1 cellular context compared by ENCODE assay signal in the genomic region with DNA sequence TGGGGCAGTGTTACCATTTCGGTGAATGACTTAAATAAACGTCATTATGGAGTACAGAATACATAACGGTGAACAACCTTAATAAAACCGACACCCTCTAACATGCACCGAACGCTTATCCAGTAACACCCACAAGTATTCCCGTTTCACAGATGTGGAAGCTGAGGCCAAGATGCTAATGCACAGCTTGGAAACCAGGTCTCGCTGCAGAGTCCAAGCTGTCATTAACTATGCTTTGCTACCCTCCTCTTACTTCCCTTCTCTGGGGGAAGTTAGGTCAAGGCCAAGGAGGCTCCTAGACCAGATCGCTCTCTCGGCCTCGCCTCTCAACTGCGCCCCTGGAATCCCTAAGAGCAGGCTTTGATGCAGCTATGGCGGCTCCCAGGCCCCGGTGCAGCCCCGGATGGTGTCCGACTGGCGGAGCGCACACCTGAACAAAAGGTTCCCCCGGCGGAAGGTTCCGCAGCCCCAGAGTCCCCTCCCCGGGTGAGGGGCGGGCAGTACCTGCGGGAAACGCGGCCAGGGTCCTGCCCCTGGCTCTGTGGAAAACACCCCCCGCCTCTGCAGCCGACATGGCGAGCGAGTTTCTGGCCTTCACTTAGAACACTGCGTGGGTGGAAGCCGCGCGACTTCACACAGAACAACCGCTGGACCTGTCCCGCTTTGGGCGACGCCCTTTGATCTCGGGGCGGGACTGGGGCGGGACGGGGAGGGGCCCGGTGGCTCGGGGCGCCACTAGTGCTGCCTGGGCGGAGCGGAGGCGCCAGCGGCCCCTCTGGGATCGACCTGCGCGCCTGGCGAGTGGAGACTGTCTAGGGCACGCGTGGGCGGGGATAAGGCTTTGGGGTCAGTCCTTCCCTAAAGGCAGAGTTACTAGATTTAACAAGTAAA.
TF ChIP-seq lines count a peak whose summit lies in the region.

A gene with protein sequence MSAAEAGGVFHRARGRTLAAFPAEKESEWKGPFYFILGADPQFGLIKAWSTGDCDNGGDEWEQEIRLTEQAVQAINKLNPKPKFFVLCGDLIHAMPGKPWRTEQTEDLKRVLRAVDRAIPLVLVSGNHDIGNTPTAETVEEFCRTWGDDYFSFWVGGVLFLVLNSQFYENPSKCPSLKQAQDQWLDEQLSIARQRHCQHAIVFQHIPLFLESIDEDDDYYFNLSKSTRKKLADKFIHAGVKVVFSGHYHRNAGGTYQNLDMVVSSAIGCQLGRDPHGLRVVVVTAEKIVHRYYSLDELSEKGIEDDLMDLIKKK (minus strand): TSS at position 685 of the 891 bp plus-strand sequence. CDS start 111 bp downstream, at position 574.

TF ChIP-seq in K562, 482 proteins besides CTCF, POLR2A, EP300 and RAD21 (continued from another document and continues in another):
- TF ChIP-seq, protein P1, sequence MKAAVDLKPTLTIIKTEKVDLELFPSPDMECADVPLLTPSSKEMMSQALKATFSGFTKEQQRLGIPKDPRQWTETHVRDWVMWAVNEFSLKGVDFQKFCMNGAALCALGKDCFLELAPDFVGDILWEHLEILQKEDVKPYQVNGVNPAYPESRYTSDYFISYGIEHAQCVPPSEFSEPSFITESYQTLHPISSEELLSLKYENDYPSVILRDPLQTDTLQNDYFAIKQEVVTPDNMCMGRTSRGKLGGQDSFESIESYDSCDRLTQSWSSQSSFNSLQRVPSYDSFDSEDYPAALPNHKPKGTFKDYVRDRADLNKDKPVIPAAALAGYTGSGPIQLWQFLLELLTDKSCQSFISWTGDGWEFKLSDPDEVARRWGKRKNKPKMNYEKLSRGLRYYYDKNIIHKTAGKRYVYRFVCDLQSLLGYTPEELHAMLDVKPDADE (conservative IDR thresholded peaks at IDR 0.05; ENCODE audit: control insufficient read depth, low read depth, low read length), result peak; percentile 13
- TF ChIP-seq ZNF12 (CRISPR knock-in tag; IDR thresholded peaks at IDR 0.05), result no peak; the same call in none of the 2 replicates
- TF ChIP-seq, protein P2, sequence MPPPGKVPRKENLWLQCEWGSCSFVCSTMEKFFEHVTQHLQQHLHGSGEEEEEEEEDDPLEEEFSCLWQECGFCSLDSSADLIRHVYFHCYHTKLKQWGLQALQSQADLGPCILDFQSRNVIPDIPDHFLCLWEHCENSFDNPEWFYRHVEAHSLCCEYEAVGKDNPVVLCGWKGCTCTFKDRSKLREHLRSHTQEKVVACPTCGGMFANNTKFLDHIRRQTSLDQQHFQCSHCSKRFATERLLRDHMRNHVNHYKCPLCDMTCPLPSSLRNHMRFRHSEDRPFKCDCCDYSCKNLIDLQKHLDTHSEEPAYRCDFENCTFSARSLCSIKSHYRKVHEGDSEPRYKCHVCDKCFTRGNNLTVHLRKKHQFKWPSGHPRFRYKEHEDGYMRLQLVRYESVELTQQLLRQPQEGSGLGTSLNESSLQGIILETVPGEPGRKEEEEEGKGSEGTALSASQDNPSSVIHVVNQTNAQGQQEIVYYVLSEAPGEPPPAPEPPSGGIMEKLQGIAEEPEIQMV (tag; conservative IDR thresholded peaks at IDR 0.05; ENCODE audit: low read depth), result no peak
- TF ChIP-seq KAT8 (IDR thresholded peaks at IDR 0.05; ENCODE audit: low read depth), result peak; percentile 62; the same call in 1 of the 2 replicates
- no peak for TF ChIP-seq HDAC6 (IDR thresholded peaks at IDR 0.05; ENCODE audit: low read depth, low read length)
- peak; percentile 87 for TF ChIP-seq KDM5B (IDR thresholded peaks at IDR 0.05; ENCODE audit: insufficient replicate concordance, low read depth, low read length)
- TF ChIP-seq ZBED1 (IDR thresholded peaks at IDR 0.05), result no peak
- TF ChIP-seq ETV5 (CRISPR knock-in tag; IDR thresholded peaks at IDR 0.05; ENCODE audit: low read depth), result peak; percentile 38; the same call in 1 of the 2 replicates
- TF ChIP-seq ZC3H8 (IDR thresholded peaks at IDR 0.05), result no peak
- TF ChIP-seq ZNF41 (CRISPR knock-in tag; conservative IDR thresholded peaks at IDR 0.05), result no peak
- TF ChIP-seq NFIX (CRISPR knock-in tag; IDR thresholded peaks at IDR 0.05; ENCODE audit: low read depth), result no peak
- TF ChIP-seq ADNP (tag; IDR thresholded peaks at IDR 0.05), result peak; percentile 98
- peak; percentile 94 for TF ChIP-seq KAT7 (CRISPR knock-in tag; IDR thresholded peaks at IDR 0.05; ENCODE audit: borderline replicate concordance)
- TF ChIP-seq, protein P3, sequence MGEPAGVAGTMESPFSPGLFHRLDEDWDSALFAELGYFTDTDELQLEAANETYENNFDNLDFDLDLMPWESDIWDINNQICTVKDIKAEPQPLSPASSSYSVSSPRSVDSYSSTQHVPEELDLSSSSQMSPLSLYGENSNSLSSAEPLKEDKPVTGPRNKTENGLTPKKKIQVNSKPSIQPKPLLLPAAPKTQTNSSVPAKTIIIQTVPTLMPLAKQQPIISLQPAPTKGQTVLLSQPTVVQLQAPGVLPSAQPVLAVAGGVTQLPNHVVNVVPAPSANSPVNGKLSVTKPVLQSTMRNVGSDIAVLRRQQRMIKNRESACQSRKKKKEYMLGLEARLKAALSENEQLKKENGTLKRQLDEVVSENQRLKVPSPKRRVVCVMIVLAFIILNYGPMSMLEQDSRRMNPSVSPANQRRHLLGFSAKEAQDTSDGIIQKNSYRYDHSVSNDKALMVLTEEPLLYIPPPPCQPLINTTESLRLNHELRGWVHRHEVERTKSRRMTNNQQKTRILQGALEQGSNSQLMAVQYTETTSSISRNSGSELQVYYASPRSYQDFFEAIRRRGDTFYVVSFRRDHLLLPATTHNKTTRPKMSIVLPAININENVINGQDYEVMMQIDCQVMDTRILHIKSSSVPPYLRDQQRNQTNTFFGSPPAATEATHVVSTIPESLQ (CRISPR knock-in tag; IDR thresholded peaks at IDR 0.05), result 0 out of 2 replicates have a peak, but pooled peaks have one; percentile 38
- peak; percentile 35 for TF ChIP-seq SAP30 (IDR thresholded peaks at IDR 0.05; ENCODE audit: borderline replicate concordance, insufficient read depth, low read depth, low read length, poor library complexity, severe bottlenecking)
- 0 out of 2 replicates have a peak, but pooled peaks have one; percentile 39 for TF ChIP-seq DPF2 (IDR thresholded peaks at IDR 0.05)
- no peak for TF ChIP-seq SMAD2 (IDR thresholded peaks at IDR 0.05; ENCODE audit: low read depth, low read length)
- peak; percentile 95 for TF ChIP-seq TBP (optimal IDR thresholded peaks at IDR 0.05; ENCODE audit: low read depth, low read length)
- TF ChIP-seq, protein P4, sequence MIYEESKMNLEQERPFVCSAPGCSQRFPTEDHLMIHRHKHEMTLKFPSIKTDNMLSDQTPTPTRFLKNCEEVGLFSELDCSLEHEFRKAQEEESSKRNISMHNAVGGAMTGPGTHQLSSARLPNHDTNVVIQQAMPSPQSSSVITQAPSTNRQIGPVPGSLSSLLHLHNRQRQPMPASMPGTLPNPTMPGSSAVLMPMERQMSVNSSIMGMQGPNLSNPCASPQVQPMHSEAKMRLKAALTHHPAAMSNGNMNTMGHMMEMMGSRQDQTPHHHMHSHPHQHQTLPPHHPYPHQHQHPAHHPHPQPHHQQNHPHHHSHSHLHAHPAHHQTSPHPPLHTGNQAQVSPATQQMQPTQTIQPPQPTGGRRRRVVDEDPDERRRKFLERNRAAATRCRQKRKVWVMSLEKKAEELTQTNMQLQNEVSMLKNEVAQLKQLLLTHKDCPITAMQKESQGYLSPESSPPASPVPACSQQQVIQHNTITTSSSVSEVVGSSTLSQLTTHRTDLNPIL (CRISPR knock-in tag; IDR thresholded peaks at IDR 0.05), result no peak
- TF ChIP-seq RFX5 (IDR thresholded peaks at IDR 0.05; ENCODE audit: low read depth, low read length), result no peak
- no peak for TF ChIP-seq ZNF224 (CRISPR knock-in tag; IDR thresholded peaks at IDR 0.05)
- TF ChIP-seq, protein P5, sequence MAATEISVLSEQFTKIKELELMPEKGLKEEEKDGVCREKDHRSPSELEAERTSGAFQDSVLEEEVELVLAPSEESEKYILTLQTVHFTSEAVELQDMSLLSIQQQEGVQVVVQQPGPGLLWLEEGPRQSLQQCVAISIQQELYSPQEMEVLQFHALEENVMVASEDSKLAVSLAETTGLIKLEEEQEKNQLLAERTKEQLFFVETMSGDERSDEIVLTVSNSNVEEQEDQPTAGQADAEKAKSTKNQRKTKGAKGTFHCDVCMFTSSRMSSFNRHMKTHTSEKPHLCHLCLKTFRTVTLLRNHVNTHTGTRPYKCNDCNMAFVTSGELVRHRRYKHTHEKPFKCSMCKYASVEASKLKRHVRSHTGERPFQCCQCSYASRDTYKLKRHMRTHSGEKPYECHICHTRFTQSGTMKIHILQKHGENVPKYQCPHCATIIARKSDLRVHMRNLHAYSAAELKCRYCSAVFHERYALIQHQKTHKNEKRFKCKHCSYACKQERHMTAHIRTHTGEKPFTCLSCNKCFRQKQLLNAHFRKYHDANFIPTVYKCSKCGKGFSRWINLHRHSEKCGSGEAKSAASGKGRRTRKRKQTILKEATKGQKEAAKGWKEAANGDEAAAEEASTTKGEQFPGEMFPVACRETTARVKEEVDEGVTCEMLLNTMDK (IDR thresholded peaks at IDR 0.05; ENCODE audit: borderline replicate concordance, insufficient read depth, low read depth, low read length, poor library complexity, severe bottlenecking), result no peak
- TF ChIP-seq SAFB (IDR thresholded peaks at IDR 0.05; ENCODE audit: borderline replicate concordance, low read depth, low read length), result peak; percentile 73; the same call in 1 of the 2 replicates
- TF ChIP-seq ZC3H11A (IDR thresholded peaks at IDR 0.05; ENCODE audit: low read depth, low read length), result peak; percentile 84
- TF ChIP-seq ZNF134 (CRISPR knock-in tag; conservative IDR thresholded peaks at IDR 0.05), result 0 out of 2 replicates have a peak, but pooled peaks have one; percentile 41
- no peak for TF ChIP-seq U2AF1 (optimal IDR thresholded peaks at IDR 0.05; ENCODE audit: low read depth, low read length)
- TF ChIP-seq, protein P6, sequence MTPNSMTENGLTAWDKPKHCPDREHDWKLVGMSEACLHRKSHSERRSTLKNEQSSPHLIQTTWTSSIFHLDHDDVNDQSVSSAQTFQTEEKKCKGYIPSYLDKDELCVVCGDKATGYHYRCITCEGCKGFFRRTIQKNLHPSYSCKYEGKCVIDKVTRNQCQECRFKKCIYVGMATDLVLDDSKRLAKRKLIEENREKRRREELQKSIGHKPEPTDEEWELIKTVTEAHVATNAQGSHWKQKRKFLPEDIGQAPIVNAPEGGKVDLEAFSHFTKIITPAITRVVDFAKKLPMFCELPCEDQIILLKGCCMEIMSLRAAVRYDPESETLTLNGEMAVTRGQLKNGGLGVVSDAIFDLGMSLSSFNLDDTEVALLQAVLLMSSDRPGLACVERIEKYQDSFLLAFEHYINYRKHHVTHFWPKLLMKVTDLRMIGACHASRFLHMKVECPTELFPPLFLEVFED (CRISPR knock-in tag; conservative IDR thresholded peaks at IDR 0.05), result no peak
- no peak for TF ChIP-seq ZNF77 (CRISPR knock-in tag; IDR thresholded peaks at IDR 0.05)
- TF ChIP-seq TCF3 (CRISPR knock-in tag; IDR thresholded peaks at IDR 0.05), result no peak
- TF ChIP-seq ZSCAN32 (CRISPR knock-in tag; IDR thresholded peaks at IDR 0.05), result no peak
- peak; percentile 41; the same call in 1 of the 2 replicates for TF ChIP-seq JUN (IDR thresholded peaks at IDR 0.05; ENCODE audit: borderline replicate concordance, low read depth, low read length)
- 0 out of 2 replicates have a peak, but pooled peaks have one; percentile 44 for TF ChIP-seq JUN (CRISPR knock-in tag; IDR thresholded peaks at IDR 0.05; ENCODE audit: borderline replicate concordance)
- TF ChIP-seq LEF1 (IDR thresholded peaks at IDR 0.05), result peak; percentile 88
- TF ChIP-seq KDM1A (IDR thresholded peaks at IDR 0.05), result peak; percentile 96 to 99
- TF ChIP-seq PCBP1 (IDR thresholded peaks at IDR 0.05; ENCODE audit: low read depth, low read length, poor library complexity, severe bottlenecking), result peak; percentile 85
- TF ChIP-seq, protein P7, sequence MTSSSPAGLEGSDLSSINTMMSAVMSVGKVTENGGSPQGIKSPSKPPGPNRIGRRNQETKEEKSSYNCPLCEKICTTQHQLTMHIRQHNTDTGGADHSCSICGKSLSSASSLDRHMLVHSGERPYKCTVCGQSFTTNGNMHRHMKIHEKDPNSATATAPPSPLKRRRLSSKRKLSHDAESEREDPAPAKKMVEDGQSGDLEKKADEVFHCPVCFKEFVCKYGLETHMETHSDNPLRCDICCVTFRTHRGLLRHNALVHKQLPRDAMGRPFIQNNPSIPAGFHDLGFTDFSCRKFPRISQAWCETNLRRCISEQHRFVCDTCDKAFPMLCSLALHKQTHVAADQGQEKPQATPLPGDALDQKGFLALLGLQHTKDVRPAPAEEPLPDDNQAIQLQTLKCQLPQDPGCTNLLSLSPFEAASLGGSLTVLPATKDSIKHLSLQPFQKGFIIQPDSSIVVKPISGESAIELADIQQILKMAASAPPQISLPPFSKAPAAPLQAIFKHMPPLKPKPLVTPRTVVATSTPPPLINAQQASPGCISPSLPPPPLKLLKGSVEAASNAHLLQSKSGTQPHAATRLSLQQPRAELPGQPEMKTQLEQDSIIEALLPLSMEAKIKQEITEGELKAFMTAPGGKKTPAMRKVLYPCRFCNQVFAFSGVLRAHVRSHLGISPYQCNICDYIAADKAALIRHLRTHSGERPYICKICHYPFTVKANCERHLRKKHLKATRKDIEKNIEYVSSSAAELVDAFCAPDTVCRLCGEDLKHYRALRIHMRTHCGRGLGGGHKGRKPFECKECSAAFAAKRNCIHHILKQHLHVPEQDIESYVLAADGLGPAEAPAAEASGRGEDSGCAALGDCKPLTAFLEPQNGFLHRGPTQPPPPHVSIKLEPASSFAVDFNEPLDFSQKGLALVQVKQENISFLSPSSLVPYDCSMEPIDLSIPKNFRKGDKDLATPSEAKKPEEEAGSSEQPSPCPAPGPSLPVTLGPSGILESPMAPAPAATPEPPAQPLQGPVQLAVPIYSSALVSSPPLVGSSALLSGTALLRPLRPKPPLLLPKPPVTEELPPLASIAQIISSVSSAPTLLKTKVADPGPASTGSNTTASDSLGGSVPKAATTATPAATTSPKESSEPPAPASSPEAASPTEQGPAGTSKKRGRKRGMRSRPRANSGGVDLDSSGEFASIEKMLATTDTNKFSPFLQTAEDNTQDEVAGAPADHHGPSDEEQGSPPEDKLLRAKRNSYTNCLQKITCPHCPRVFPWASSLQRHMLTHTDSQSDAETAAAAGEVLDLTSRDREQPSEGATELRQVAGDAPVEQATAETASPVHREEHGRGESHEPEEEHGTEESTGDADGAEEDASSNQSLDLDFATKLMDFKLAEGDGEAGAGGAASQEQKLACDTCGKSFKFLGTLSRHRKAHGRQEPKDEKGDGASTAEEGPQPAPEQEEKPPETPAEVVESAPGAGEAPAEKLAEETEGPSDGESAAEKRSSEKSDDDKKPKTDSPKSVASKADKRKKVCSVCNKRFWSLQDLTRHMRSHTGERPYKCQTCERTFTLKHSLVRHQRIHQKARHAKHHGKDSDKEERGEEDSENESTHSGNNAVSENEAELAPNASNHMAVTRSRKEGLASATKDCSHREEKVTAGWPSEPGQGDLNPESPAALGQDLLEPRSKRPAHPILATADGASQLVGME (CRISPR knock-in tag; IDR thresholded peaks at IDR 0.05), result no peak; the same call in 1 of the 2 replicates
- TF ChIP-seq, protein P8, sequence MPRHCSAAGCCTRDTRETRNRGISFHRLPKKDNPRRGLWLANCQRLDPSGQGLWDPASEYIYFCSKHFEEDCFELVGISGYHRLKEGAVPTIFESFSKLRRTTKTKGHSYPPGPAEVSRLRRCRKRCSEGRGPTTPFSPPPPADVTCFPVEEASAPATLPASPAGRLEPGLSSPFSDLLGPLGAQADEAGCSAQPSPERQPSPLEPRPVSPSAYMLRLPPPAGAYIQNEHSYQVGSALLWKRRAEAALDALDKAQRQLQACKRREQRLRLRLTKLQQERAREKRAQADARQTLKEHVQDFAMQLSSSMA (CRISPR knock-in tag; IDR thresholded peaks at IDR 0.05), result peak; percentile 96
- no peak for TF ChIP-seq ZFP36 (IDR thresholded peaks at IDR 0.05; ENCODE audit: low read depth, low read length, partially characterized antibody)
- TF ChIP-seq RBM39 (optimal IDR thresholded peaks at IDR 0.05; ENCODE audit: low read depth, low read length), result no peak
- TF ChIP-seq SMARCA4 (IDR thresholded peaks at IDR 0.05), result 0 out of 2 replicates have a peak, but pooled peaks have one; percentile 15
- no peak for TF ChIP-seq ZNF174 (CRISPR knock-in tag; IDR thresholded peaks at IDR 0.05)
- no peak for TF ChIP-seq ZNF445 (CRISPR knock-in tag; IDR thresholded peaks at IDR 0.05; ENCODE audit: low read depth)
- TF ChIP-seq GABPB1 (CRISPR knock-in tag; IDR thresholded peaks at IDR 0.05), result peak; percentile 98
